Comparison of ENCODE assay signal across 1 cellular context in genomic region chr10:28940158-28940888, GRCh38.
TF ChIP-seq lines count a peak whose summit lies in the region.

No MANE protein-coding gene starts in this region.

TF ChIP-seq in GM23338, 12 proteins besides CTCF, POLR2A, EP300 and RAD21 (continued from another document):
- TF ChIP-seq, protein P1, sequence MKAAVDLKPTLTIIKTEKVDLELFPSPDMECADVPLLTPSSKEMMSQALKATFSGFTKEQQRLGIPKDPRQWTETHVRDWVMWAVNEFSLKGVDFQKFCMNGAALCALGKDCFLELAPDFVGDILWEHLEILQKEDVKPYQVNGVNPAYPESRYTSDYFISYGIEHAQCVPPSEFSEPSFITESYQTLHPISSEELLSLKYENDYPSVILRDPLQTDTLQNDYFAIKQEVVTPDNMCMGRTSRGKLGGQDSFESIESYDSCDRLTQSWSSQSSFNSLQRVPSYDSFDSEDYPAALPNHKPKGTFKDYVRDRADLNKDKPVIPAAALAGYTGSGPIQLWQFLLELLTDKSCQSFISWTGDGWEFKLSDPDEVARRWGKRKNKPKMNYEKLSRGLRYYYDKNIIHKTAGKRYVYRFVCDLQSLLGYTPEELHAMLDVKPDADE (IDR thresholded peaks at IDR 0.05) = no peak
- TF ChIP-seq POLR2AphosphoS5 (IDR thresholded peaks at IDR 0.05; ENCODE audit: low read depth) = no peak
- TF ChIP-seq, protein P2, sequence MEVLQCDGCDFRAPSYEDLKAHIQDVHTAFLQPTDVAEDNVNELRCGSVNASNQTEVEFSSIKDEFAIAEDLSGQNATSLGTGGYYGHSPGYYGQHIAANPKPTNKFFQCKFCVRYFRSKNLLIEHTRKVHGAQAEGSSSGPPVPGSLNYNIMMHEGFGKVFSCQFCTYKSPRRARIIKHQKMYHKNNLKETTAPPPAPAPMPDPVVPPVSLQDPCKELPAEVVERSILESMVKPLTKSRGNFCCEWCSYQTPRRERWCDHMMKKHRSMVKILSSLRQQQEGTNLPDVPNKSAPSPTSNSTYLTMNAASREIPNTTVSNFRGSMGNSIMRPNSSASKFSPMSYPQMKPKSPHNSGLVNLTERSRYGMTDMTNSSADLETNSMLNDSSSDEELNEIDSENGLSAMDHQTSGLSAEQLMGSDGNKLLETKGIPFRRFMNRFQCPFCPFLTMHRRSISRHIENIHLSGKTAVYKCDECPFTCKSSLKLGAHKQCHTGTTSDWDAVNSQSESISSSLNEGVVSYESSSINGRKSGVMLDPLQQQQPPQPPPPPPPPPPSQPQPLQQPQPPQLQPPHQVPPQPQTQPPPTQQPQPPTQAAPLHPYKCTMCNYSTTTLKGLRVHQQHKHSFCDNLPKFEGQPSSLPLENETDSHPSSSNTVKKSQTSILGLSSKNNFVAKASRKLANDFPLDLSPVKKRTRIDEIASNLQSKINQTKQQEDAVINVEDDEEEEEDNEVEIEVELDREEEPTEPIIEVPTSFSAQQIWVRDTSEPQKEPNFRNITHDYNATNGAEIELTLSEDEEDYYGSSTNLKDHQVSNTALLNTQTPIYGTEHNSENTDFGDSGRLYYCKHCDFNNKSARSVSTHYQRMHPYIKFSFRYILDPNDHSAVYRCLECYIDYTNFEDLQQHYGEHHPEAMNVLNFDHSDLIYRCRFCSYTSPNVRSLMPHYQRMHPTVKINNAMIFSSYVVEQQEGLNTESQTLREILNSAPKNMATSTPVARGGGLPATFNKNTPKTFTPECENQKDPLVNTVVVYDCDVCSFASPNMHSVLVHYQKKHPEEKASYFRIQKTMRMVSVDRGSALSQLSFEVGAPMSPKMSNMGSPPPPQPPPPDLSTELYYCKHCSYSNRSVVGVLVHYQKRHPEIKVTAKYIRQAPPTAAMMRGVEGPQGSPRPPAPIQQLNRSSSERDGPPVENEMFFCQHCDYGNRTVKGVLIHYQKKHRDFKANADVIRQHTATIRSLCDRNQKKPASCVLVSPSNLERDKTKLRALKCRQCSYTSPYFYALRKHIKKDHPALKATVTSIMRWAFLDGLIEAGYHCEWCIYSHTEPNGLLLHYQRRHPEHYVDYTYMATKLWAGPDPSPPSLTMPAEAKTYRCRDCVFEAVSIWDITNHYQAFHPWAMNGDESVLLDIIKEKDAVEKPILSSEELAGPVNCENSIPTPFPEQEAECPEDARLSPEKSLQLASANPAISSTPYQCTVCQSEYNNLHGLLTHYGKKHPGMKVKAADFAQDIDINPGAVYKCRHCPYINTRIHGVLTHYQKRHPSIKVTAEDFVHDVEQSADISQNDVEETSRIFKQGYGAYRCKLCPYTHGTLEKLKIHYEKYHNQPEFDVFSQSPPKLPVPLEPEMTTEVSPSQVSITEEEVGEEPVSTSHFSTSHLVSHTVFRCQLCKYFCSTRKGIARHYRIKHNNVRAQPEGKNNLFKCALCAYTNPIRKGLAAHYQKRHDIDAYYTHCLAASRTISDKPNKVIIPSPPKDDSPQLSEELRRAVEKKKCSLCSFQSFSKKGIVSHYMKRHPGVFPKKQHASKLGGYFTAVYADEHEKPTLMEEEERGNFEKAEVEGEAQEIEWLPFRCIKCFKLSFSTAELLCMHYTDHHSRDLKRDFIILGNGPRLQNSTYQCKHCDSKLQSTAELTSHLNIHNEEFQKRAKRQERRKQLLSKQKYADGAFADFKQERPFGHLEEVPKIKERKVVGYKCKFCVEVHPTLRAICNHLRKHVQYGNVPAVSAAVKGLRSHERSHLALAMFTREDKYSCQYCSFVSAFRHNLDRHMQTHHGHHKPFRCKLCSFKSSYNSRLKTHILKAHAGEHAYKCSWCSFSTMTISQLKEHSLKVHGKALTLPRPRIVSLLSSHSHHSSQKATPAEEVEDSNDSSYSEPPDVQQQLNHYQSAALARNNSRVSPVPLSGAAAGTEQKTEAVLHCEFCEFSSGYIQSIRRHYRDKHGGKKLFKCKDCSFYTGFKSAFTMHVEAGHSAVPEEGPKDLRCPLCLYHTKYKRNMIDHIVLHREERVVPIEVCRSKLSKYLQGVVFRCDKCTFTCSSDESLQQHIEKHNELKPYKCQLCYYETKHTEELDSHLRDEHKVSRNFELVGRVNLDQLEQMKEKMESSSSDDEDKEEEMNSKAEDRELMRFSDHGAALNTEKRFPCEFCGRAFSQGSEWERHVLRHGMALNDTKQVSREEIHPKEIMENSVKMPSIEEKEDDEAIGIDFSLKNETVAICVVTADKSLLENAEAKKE (CRISPR knock-in tag; IDR thresholded peaks at IDR 0.05) = no peak
- TF ChIP-seq ZNF331 (CRISPR knock-in tag; IDR thresholded peaks at IDR 0.05; ENCODE audit: low read depth) = no peak
- no peak for TF ChIP-seq EZH2 (IDR thresholded peaks at IDR 0.05; ENCODE audit: low read depth, unreplicated experiment)
- no peak for TF ChIP-seq JUNB (IDR thresholded peaks at IDR 0.05; ENCODE audit: unreplicated experiment)
- TF ChIP-seq CREB1 (CRISPR knock-in tag; IDR thresholded peaks at IDR 0.05; ENCODE audit: low read depth) = no peak
- no peak for TF ChIP-seq NANOG (IDR thresholded peaks at IDR 0.05; ENCODE audit: borderline replicate concordance)
